In genomic region chr20:37991506-37992302, GRCh38 we compare ENCODE assay signal across 11 cellular contexts. TPM values are rescaled to one million over a fixed set of nuclear protein-coding genes. Genes with fewer than 3 reads are reported as not detected.
DNase-seq lines count a peak whose midpoint lies in the region; ATAC-seq and TF ChIP-seq lines count a peak whose summit lies in the region.
"Had no signal": no experiment of that assay in that cellular context is flagged by ENCODE, and none has a peak within 500 bp of the region (broad histone marks: within the 10 kb centered on the region; RNA-seq: fewer than 3 reads in every experiment).

No MANE protein-coding gene starts in this region.

- ATAC-seq in psoas muscle (no peak), GM21367 (IDR thresholded peaks at IDR 0.05; ENCODE audit: unreplicated experiment) (no peak), GM21825 (IDR thresholded peaks at IDR 0.05; ENCODE audit: unreplicated experiment) (no peak)

- H3K4me3 ChIP-seq in MM.1S (ENCODE audit: low read length), result no peak overlapping the region
- no peak overlapping the region for H3K4me3 ChIP-seq in psoas muscle

- H3K27ac Mint-ChIP-seq in T-helper 2 cell treated with Interferon-gamma antibody and Interleukin-4, amounts not matched to agents 5 μg/mL and 100 μg/mL, for 36 hours, result peak overlapping the region; percentile 80

- no peaks in the 10 kb centered on the region for H3K79me2 ChIP-seq in MM.1S (ENCODE audit: low read length)

- H3K36me3 Mint-ChIP-seq in T-helper 2 cell treated with Interferon-gamma antibody and Interleukin-4, amounts not matched to agents 5 μg/mL and 100 μg/mL, for 36 hours (ENCODE audit: low read depth), result peaks cover 46% of the 10 kb centered on the region

- H3K4me1 ChIP-seq in MM.1S (ENCODE audit: low read length), result peaks cover 36% of the 10 kb centered on the region
- peaks cover 88% of the 10 kb centered on the region for H3K4me1 ChIP-seq in psoas muscle

- no peaks in the 10 kb centered on the region; the same call in 1 of the 2 replicates for H3K36me3 ChIP-seq in MM.1S (replicated peaks; ENCODE audit: insufficient read depth, low read length)
- H3K36me3 ChIP-seq in psoas muscle (ENCODE audit: insufficient read depth in 1 of 2, low read depth in 1 of 2), result peaks cover 2 to 27% of the 10 kb centered on the region in 2 donors

- H3K9me2 ChIP-seq in MM.1S (replicated peaks; ENCODE audit: insufficient read depth, low read length), result no peaks in the 10 kb centered on the region

- DNase-seq in T-helper 2 cell treated with Interferon-gamma antibody and Interleukin-4, amounts not matched to agents 5 μg/mL and 100 μg/mL, for 36 hours (ENCODE audit: low spot score), result no peak
- DNase-seq in T-helper 2 cell (no peak), MM.1S (no peak), cerebellar cortex (ENCODE audit: low spot score) (peak; percentile 37), psoas muscle (no peak), ureter (ENCODE audit: low spot score) (no peak)
- DNase-seq: GDM1, naive B cell, NCI-H774 had no signal

- peak overlapping the region; percentile 35; the same call in 1 of the 2 replicates for H3K4me2 ChIP-seq in MM.1S (ENCODE audit: low read depth, low read length)

- 91 to 95% (median 94%) methylated on average over 6 of the region's 6 CpGs for WGBS in psoas muscle, 3 donors

- H3K9me3 Mint-ChIP-seq in T-helper 2 cell treated with Interferon-gamma antibody and Interleukin-4, amounts not matched to agents 5 μg/mL and 100 μg/mL, for 36 hours, result no peaks in the 10 kb centered on the region
- H3K9me3 Mint-ChIP-seq: naive B cell had no signal

- H3K27me3 ChIP-seq in MM.1S (replicated peaks; ENCODE audit: insufficient read depth, low read length), result no peaks in the 10 kb centered on the region
- H3K27me3 ChIP-seq in psoas muscle (ENCODE audit: insufficient read depth in 3 of 3, low read length in 2 of 3), result no peaks in the 10 kb centered on the region

- TF ChIP-seq CTCF in MM.1S (IDR thresholded peaks at IDR 0.05; ENCODE audit: low read length), result no peak
- TF ChIP-seq CTCF in psoas muscle (IDR thresholded peaks at IDR 0.05), result no peak

- H2AFZ ChIP-seq in MM.1S (ENCODE audit: low read length), result no peak overlapping the region

- intact Hi-C loops in psoas muscle (cut with DNase I), result loop anchor here (5.0 to 10.0 kb wide), 4 partner anchors 89 to 427 kb away; partner anchors contain the start of gene VSTM2L (in 1 of the 2)

- no peak overlapping the region for H3K4me3 Mint-ChIP-seq in T-helper 2 cell treated with Interferon-gamma antibody and Interleukin-4, amounts not matched to agents 5 μg/mL and 100 μg/mL, for 36 hours

- no peaks in the 10 kb centered on the region for H3K27me3 Mint-ChIP-seq in T-helper 2 cell treated with Interferon-gamma antibody and Interleukin-4, amounts not matched to agents 5 μg/mL and 100 μg/mL, for 36 hours (ENCODE audit: low read depth)
- H3K27me3 Mint-ChIP-seq: naive B cell had no signal

- peak overlapping the region; percentile 51 for H3K9ac ChIP-seq in MM.1S (ENCODE audit: low read length)

- peaks cover 21% of the 10 kb centered on the region for H3F3A ChIP-seq in MM.1S (ENCODE audit: insufficient read depth, low read length)

- H3K27ac ChIP-seq in MM.1S (ENCODE audit: low read length) (peak overlapping the region; percentile 87), psoas muscle (peak overlapping the region; percentile 91)

- H3K4me1 Mint-ChIP-seq in T-helper 2 cell treated with Interferon-gamma antibody and Interleukin-4, amounts not matched to agents 5 μg/mL and 100 μg/mL, for 36 hours (ENCODE audit: low read depth), result peaks cover 27% of the 10 kb centered on the region

- H4K20me1 ChIP-seq in MM.1S (ENCODE audit: insufficient read depth, low read length), result no peaks in the 10 kb centered on the region

- no peaks in the 10 kb centered on the region for H3K9me3 ChIP-seq in MM.1S (replicated peaks; ENCODE audit: insufficient read depth, low read length)
- H3K9me3 ChIP-seq in psoas muscle, result no peaks in the 10 kb centered on the region

RNA-seq across cellular contexts. Expression of gene TTI1, which starts 41.6 kb away (rescaled TPM):
- 10 to 100 TPM; 11.9 to 24.0 (median 14.8) TPM for total RNA-seq in psoas muscle
- 10 to 100 TPM; 11.4 to 29.7 (median 19.5) TPM for polyA plus RNA-seq in psoas muscle
- total RNA-seq in ureter, result 29.5 TPM

RNA-seq across cellular contexts. Expression of gene RPRD1B, which starts 41.8 kb away (rescaled TPM):
- total RNA-seq in psoas muscle (10 to 100 TPM; 32.7 to 55.7 (median 44.4) TPM), ureter (61.3 TPM)
- polyA plus RNA-seq in psoas muscle, result 10 to 100 TPM; 14.0 to 29.9 (median 29.4) TPM
